Comparison of ENCODE assay signal across 18 cellular contexts in genomic region chr7:122183106-122183505, GRCh38. TPM values are rescaled to one million over a fixed set of nuclear protein-coding genes. Genes with fewer than 3 reads are reported as not detected.
A peak's percentile ranks its signal among the peaks of the same experiment; 100 is the strongest.
DNase-seq lines count a peak whose midpoint lies in the region; ATAC-seq, FAIRE-seq and TF ChIP-seq lines count a peak whose summit lies in the region.
"Had no signal": no experiment of that assay in that cellular context is flagged by ENCODE, and none has a peak within 500 bp of the region (broad histone marks: within the 10 kb centered on the region; RNA-seq: fewer than 3 reads in every experiment).

No MANE protein-coding gene starts in this region.

- intact Hi-C loops in upper lobe of right lung (cut with DNase I) (no loop called here), pancreas (cut with DNase I) (no loop called here)

- H3K4me1 ChIP-seq in upper lobe of right lung (no peaks in the 10 kb centered on the region), pancreas (no peaks in the 10 kb centered on the region)

- no peak for TF ChIP-seq CTCF in bronchial epithelial cell (IDR thresholded peaks at IDR 0.05; ENCODE audit: insufficient read depth, low read length, severe bottlenecking)
- no peak for TF ChIP-seq CTCF in upper lobe of right lung (IDR thresholded peaks at IDR 0.05)
- TF ChIP-seq CTCF in pancreas (IDR thresholded peaks at IDR 0.05) = no peak

- 78 to 80% methylated on average over 3 of the region's 3 CpGs for WGBS in pancreas, 2 donors

- H3K27me3 ChIP-seq in bronchial epithelial cell (ENCODE audit: control insufficient read depth, insufficient read depth, low read length) (no peaks in the 10 kb centered on the region), upper lobe of right lung (no peaks in the 10 kb centered on the region), pancreas (no peaks in the 10 kb centered on the region)

- ATAC-seq in upper lobe of right lung (peak; percentile 73), pancreas (no peak), HG03025 (IDR thresholded peaks at IDR 0.05; ENCODE audit: low FRiP score, unreplicated experiment) (no peak)

- H3K4me3 ChIP-seq in bronchial epithelial cell (ENCODE audit: low read depth, low read length) (no peak overlapping the region), upper lobe of right lung (no peak overlapping the region), pancreas (no peak overlapping the region)
- H3K4me3 ChIP-seq: HAP-1 had no signal

- no peaks in the 10 kb centered on the region for H3K36me3 ChIP-seq in bronchial epithelial cell (ENCODE audit: control insufficient read depth, insufficient read depth, low read length)
- H3K36me3 ChIP-seq in upper lobe of right lung = no peaks in the 10 kb centered on the region
- no peaks in the 10 kb centered on the region for H3K36me3 ChIP-seq in pancreas
- H3K36me3 ChIP-seq: HAP-1 had no signal

- FAIRE-seq in bronchial epithelial cell (lab: Jason Lieb, UNC) (no peak), pancreas (lab: Jason Lieb, UNC) (no peak)
- FAIRE-seq: G401.6, GM12892, H54 had no signal

- no peaks in the 10 kb centered on the region for H3K9me3 ChIP-seq in upper lobe of right lung
- H3K9me3 ChIP-seq in pancreas = no peaks in the 10 kb centered on the region
- H3K9me3 ChIP-seq: HAP-1 had no signal

- DNase-seq in bronchial epithelial cell (ENCODE audit: low read depth) (peak; percentile 35), epithelial cell of prostate (ENCODE audit: low read depth, low spot score) (peak; percentile 36), kidney tubule cell (ENCODE audit: low spot score) (peak; percentile 17), upper lobe of right lung (no peak), pancreas (no peak), nucleus accumbens (lab: John Stamatoyannopoulos, UW) (no peak)
- DNase-seq: C1 segment of cervical spinal cord; CD4-positive, alpha-beta memory T cell; COR-L47; DMS153; DND-41; GOT3; HFFc6 had no signal

- H3K27ac ChIP-seq in epithelial cell of prostate (no peak overlapping the region), upper lobe of right lung (no peak overlapping the region), pancreas (no peak overlapping the region)

RNA-seq across cellular contexts. Expression of gene AASS, which starts 39.1 kb away (rescaled TPM):
- total RNA-seq in bronchial epithelial cell = 8.6 and 12.4 TPM in 2 replicates
- total RNA-seq in upper lobe of right lung = 35.6 TPM
- total RNA-seq in pancreas = 10 to 100 TPM in 3 of 6 donors, 1 to 10 TPM in 3; 5.9 to 16.9 (median 10.0) TPM
- 10 to 100 TPM; 10.5 to 13.3 TPM for polyA plus RNA-seq in pancreas

Comparison
In these comparisons a context has a peak if more than half of its experiments do, and no peak if none do; other contexts are left out.
1. DNase-seq: peak in bronchial epithelial cell (single experiment), epithelial cell of prostate (single experiment) and kidney tubule cell (single experiment); none in upper lobe of right lung (single experiment), pancreas (0 of 6) and nucleus accumbens (0 of 56).